In genomic region chr6:46992391-46992790, GRCh38 we compare ENCODE assay signal across 9 cellular contexts. TPM values are rescaled to one million over a fixed set of nuclear protein-coding genes. Genes with fewer than 3 reads are reported as not detected.
"Had no signal": no experiment of that assay in that cellular context is flagged by ENCODE, and none has a peak within 500 bp of the region (broad histone marks: within the 10 kb centered on the region; RNA-seq: fewer than 3 reads in every experiment).

No MANE protein-coding gene starts in this region.

RNA-seq across cellular contexts. Expression of gene ADGRF1, which starts 49.7 kb away (rescaled TPM):
- total RNA-seq: dermis microvascular lymphatic vessel endothelial cell; endodermal cell; gastrocnemius medialis; glomerular endothelial cell; heart right ventricle; left cardiac atrium; left ventricle myocardium superior; lung microvascular endothelial cell; naive thymus-derived CD4-positive, alpha-beta T cell had no signal
- polyA plus RNA-seq: heart right ventricle; naive thymus-derived CD4-positive, alpha-beta T cell had no signal
